2 cellular contexts compared by ENCODE assay signal in the genomic region with DNA sequence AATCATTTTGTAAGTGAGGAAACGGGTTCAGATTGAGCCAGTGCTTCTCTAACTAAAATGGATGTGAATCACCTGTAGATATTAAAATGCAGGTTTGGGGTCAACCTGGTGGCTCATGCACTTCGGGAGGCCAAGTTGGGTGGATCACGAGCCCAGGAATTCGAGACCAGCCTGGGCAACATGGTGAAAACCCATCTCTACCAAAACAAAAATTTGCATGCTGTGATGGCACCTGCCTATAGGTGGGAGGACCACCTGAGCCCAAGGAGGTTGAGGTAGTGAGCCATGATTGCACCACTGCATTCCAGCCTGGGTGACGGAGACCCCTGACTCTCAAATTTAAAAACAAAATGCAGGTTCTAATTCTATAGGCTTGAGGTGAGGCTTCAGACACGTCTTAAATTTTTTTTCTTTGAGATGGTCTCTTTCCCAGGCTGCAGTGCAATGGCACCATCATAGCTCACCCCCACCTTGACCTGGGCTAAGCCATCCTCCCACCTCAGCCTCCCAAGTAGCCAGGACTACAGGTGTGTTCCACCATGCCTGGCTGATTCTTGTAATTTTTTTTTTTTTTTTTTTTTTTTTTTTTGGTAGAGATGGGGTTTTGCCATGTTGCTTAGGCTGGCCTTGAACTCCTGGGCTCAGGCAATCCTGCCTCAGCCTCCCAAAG.
TF ChIP-seq lines count a peak whose summit lies in the region.

No MANE protein-coding gene starts in this region.

TF ChIP-seq in HepG2, 621 proteins besides CTCF, POLR2A, EP300 and RAD21 (continues in another document):
- TF ChIP-seq POLR2AphosphoS5 (IDR thresholded peaks at IDR 0.05; ENCODE audit: low read depth, low read length) (peak; percentile 27), POLR2AphosphoS2 (IDR thresholded peaks at IDR 0.05; ENCODE audit: low read depth, low read length) (0 out of 2 replicates have a peak, but pooled peaks have one; percentile 40), ZNF101 (CRISPR knock-in tag; IDR thresholded peaks at IDR 0.05; ENCODE audit: borderline replicate concordance, low read depth) (no peak), ZC3H13 (CRISPR knock-in tag; IDR thresholded peaks at IDR 0.05) (peak; percentile 15; the same call in 1 of the 2 replicates), ZNF619 (CRISPR knock-in tag; IDR thresholded peaks at IDR 0.05) (no peak), AKAP8 (CRISPR knock-in tag; IDR thresholded peaks at IDR 0.05) (0 out of 2 replicates have a peak, but pooled peaks have one; percentile 32), TOPORS (CRISPR knock-in tag; IDR thresholded peaks at IDR 0.05) (no peak), RBM22 (optimal IDR thresholded peaks at IDR 0.05; ENCODE audit: low read length) (peak; percentile 86), SIX1 (CRISPR knock-in tag; IDR thresholded peaks at IDR 0.05; ENCODE audit: borderline replicate concordance) (no peak), CREB1 (IDR thresholded peaks at IDR 0.05) (no peak), CREB1 (CRISPR knock-in tag; IDR thresholded peaks at IDR 0.05) (no peak), MBNL3 (CRISPR knock-in tag; conservative IDR thresholded peaks at IDR 0.05) (no peak), ZBTB8A (CRISPR knock-in tag; IDR thresholded peaks at IDR 0.05; ENCODE audit: borderline replicate concordance, low read depth) (no peak), TAF1 (CRISPR knock-in tag; IDR thresholded peaks at IDR 0.05) (no peak), SNRNP70 (IDR thresholded peaks at IDR 0.05; ENCODE audit: low read depth, low read length) (no peak), POLR2G (IDR thresholded peaks at IDR 0.05; ENCODE audit: low read depth, low read length) (peak; percentile 80; the same call in 1 of the 2 replicates), CCDC6 (CRISPR knock-in tag; IDR thresholded peaks at IDR 0.05) (no peak)
- TF ChIP-seq, protein P1, sequence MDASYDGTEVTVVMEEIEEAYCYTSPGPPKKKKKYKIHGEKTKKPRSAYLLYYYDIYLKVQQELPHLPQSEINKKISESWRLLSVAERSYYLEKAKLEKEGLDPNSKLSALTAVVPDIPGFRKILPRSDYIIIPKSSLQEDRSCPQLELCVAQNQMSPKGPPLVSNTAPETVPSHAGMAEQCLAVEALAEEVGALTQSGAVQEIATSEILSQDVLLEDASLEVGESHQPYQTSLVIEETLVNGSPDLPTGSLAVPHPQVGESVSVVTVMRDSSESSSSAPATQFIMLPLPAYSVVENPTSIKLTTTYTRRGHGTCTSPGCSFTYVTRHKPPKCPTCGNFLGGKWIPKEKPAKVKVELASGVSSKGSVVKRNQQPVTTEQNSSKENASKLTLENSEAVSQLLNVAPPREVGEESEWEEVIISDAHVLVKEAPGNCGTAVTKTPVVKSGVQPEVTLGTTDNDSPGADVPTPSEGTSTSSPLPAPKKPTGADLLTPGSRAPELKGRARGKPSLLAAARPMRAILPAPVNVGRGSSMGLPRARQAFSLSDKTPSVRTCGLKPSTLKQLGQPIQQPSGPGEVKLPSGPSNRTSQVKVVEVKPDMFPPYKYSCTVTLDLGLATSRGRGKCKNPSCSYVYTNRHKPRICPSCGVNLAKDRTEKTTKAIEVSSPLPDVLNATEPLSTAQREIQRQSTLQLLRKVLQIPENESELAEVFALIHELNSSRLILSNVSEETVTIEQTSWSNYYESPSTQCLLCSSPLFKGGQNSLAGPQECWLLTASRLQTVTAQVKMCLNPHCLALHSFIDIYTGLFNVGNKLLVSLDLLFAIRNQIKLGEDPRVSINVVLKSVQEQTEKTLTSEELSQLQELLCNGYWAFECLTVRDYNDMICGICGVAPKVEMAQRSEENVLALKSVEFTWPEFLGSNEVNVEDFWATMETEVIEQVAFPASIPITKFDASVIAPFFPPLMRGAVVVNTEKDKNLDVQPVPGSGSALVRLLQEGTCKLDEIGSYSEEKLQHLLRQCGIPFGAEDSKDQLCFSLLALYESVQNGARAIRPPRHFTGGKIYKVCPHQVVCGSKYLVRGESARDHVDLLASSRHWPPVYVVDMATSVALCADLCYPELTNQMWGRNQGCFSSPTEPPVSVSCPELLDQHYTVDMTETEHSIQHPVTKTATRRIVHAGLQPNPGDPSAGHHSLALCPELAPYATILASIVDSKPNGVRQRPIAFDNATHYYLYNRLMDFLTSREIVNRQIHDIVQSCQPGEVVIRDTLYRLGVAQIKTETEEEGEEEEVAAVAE (CRISPR knock-in tag; IDR thresholded peaks at IDR 0.05; ENCODE audit: borderline replicate concordance): no peak
- TF ChIP-seq, protein P2, sequence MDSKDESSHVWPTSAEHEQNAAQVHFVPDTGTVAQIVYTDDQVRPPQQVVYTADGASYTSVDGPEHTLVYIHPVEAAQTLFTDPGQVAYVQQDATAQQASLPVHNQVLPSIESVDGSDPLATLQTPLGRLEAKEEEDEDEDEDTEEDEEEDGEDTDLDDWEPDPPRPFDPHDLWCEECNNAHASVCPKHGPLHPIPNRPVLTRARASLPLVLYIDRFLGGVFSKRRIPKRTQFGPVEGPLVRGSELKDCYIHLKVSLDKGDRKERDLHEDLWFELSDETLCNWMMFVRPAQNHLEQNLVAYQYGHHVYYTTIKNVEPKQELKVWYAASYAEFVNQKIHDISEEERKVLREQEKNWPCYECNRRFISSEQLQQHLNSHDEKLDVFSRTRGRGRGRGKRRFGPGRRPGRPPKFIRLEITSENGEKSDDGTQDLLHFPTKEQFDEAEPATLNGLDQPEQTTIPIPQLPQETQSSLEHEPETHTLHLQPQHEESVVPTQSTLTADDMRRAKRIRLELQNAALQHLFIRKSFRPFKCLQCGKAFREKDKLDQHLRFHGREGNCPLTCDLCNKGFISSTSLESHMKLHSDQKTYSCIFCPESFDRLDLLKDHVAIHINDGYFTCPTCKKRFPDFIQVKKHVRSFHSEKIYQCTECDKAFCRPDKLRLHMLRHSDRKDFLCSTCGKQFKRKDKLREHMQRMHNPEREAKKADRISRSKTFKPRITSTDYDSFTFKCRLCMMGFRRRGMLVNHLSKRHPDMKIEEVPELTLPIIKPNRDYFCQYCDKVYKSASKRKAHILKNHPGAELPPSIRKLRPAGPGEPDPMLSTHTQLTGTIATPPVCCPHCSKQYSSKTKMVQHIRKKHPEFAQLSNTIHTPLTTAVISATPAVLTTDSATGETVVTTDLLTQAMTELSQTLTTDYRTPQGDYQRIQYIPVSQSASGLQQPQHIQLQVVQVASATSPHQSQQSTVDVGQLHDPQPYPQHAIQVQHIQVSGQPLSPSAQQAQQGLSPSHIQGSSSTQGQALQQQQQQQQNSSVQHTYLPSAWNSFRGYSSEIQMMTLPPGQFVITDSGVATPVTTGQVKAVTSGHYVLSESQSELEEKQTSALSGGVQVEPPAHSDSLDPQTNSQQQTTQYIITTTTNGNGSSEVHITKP (CRISPR knock-in tag; IDR thresholded peaks at IDR 0.05; ENCODE audit: low read depth): no peak
- TF ChIP-seq, protein P3, sequence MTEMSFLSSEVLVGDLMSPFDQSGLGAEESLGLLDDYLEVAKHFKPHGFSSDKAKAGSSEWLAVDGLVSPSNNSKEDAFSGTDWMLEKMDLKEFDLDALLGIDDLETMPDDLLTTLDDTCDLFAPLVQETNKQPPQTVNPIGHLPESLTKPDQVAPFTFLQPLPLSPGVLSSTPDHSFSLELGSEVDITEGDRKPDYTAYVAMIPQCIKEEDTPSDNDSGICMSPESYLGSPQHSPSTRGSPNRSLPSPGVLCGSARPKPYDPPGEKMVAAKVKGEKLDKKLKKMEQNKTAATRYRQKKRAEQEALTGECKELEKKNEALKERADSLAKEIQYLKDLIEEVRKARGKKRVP (CRISPR knock-in tag; IDR thresholded peaks at IDR 0.05): 0 out of 4 replicates have a peak, but pooled peaks of 1 of the 2 experiments have one; percentile 19

TF ChIP-seq in K562, 482 proteins besides CTCF, POLR2A, EP300 and RAD21 (continues in another document):
- no peak for TF ChIP-seq KDM1A (IDR thresholded peaks at IDR 0.05)
- TF ChIP-seq CHD2 (IDR thresholded peaks at IDR 0.05; ENCODE audit: low read depth, low read length): peak; percentile 47; the same call in 1 of the 2 replicates
- no peak for TF ChIP-seq MAZ (CRISPR knock-in tag; conservative IDR thresholded peaks at IDR 0.05 in 1 of 2, IDR thresholded peaks at IDR 0.05 in 1 of 2)
- no peak for TF ChIP-seq KDM2B (CRISPR knock-in tag; IDR thresholded peaks at IDR 0.05)
- TF ChIP-seq, protein P4, sequence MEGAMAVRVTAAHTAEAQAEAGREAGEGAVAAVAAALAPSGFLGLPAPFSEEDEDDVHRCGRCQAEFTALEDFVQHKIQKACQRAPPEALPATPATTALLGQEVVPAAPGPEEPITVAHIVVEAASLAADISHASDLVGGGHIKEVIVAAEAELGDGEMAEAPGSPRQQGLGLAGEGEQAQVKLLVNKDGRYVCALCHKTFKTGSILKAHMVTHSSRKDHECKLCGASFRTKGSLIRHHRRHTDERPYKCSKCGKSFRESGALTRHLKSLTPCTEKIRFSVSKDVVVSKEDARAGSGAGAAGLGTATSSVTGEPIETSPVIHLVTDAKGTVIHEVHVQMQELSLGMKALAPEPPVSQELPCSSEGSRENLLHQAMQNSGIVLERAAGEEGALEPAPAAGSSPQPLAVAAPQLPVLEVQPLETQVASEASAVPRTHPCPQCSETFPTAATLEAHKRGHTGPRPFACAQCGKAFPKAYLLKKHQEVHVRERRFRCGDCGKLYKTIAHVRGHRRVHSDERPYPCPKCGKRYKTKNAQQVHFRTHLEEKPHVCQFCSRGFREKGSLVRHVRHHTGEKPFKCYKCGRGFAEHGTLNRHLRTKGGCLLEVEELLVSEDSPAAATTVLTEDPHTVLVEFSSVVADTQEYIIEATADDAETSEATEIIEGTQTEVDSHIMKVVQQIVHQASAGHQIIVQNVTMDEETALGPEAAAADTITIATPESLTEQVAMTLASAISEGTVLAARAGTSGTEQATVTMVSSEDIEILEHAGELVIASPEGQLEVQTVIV (CRISPR knock-in tag; IDR thresholded peaks at IDR 0.05; ENCODE audit: borderline replicate concordance): peak; percentile 39; the same call in 1 of the 2 replicates
- TF ChIP-seq NRF1 (conservative IDR thresholded peaks at IDR 0.05 in 1 of 2, IDR thresholded peaks at IDR 0.05 in 1 of 2): no peak
- TF ChIP-seq MTA3 (IDR thresholded peaks at IDR 0.05; ENCODE audit: borderline replicate concordance): 0 out of 2 replicates have a peak, but pooled peaks have one; percentile 20
- TF ChIP-seq SIN3A (IDR thresholded peaks at IDR 0.05; ENCODE audit: borderline replicate concordance in 2 of 2, control insufficient read depth in 1 of 2, low read depth in 2 of 2, low read length in 2 of 2): peak in 1 of 2 experiments; percentile 59; a peak in 2 of 4 replicates
- peak; percentile 17; the same call in 1 of the 2 replicates for TF ChIP-seq NFIC (IDR thresholded peaks at IDR 0.05)
- TF ChIP-seq SRSF3 (IDR thresholded peaks at IDR 0.05; ENCODE audit: insufficient read depth, low read length): no peak
- TF ChIP-seq FIP1L1 (IDR thresholded peaks at IDR 0.05; ENCODE audit: low read depth, low read length, poor library complexity, severe bottlenecking): peak; percentile 57
- peak; percentile 76 for TF ChIP-seq SUPT5H (IDR thresholded peaks at IDR 0.05)
- no peak for TF ChIP-seq KAT7 (CRISPR knock-in tag; IDR thresholded peaks at IDR 0.05; ENCODE audit: borderline replicate concordance)
- TF ChIP-seq ZNF12 (CRISPR knock-in tag; IDR thresholded peaks at IDR 0.05): no peak
- peak; percentile 96 for TF ChIP-seq ILF3 (IDR thresholded peaks at IDR 0.05; ENCODE audit: borderline replicate concordance)
- 0 out of 2 replicates have a peak, but pooled peaks have one; percentile 7 for TF ChIP-seq XRCC5 (IDR thresholded peaks at IDR 0.05; ENCODE audit: low read depth, low read length)
- peak; percentile 59 for TF ChIP-seq POLR2B (IDR thresholded peaks at IDR 0.05; ENCODE audit: low read depth, partially characterized antibody)
- TF ChIP-seq ZNF354B (CRISPR knock-in tag; IDR thresholded peaks at IDR 0.05): no peak
- peak; percentile 17; the same call in 1 of the 2 replicates for TF ChIP-seq THRAP3 (IDR thresholded peaks at IDR 0.05; ENCODE audit: borderline replicate concordance)
- TF ChIP-seq RBM22 (IDR thresholded peaks at IDR 0.05; ENCODE audit: low read depth, low read length, poor library complexity, severe bottlenecking): peak; percentile 93
- no peak for TF ChIP-seq SRSF9 (IDR thresholded peaks at IDR 0.05; ENCODE audit: borderline replicate concordance, low read depth, low read length)
- no peak for TF ChIP-seq ETV5 (CRISPR knock-in tag; IDR thresholded peaks at IDR 0.05; ENCODE audit: low read depth)
- no peak for TF ChIP-seq RBBP5 (IDR thresholded peaks at IDR 0.05; ENCODE audit: borderline replicate concordance, insufficient read depth, low read length, poor library complexity, severe bottlenecking)
- TF ChIP-seq PPARD (CRISPR knock-in tag; IDR thresholded peaks at IDR 0.05): no peak
- no peak for TF ChIP-seq SMAD3 (CRISPR knock-in tag; conservative IDR thresholded peaks at IDR 0.05)
- TF ChIP-seq, protein P5, sequence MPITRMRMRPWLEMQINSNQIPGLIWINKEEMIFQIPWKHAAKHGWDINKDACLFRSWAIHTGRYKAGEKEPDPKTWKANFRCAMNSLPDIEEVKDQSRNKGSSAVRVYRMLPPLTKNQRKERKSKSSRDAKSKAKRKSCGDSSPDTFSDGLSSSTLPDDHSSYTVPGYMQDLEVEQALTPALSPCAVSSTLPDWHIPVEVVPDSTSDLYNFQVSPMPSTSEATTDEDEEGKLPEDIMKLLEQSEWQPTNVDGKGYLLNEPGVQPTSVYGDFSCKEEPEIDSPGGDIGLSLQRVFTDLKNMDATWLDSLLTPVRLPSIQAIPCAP (CRISPR knock-in tag; IDR thresholded peaks at IDR 0.05; ENCODE audit: borderline replicate concordance): no peak
- 0 out of 2 replicates have a peak, but pooled peaks have one; percentile 54 for TF ChIP-seq ZNF717 (CRISPR knock-in tag; IDR thresholded peaks at IDR 0.05)
- TF ChIP-seq ZNF316 (IDR thresholded peaks at IDR 0.05): no peak
- TF ChIP-seq SMARCA4 (IDR thresholded peaks at IDR 0.05): no peak
- TF ChIP-seq TRIM24 (IDR thresholded peaks at IDR 0.05): 0 out of 4 replicates have a peak, but pooled peaks of 1 of the 2 experiments have one; percentile 5
- TF ChIP-seq YY1 (IDR thresholded peaks at IDR 0.05; ENCODE audit: borderline replicate concordance in 1 of 3, control insufficient read depth in 1 of 3, extremely low read depth in 1 of 3, insufficient read depth in 3 of 3, insufficient read length in 1 of 3, insufficient replicate concordance in 2 of 3, low read depth in 1 of 3, low read length in 2 of 3): peak in 1 of 3 experiments; percentile 9
- peak; percentile 60; the same call in 1 of the 2 replicates for TF ChIP-seq RBFOX2 (IDR thresholded peaks at IDR 0.05; ENCODE audit: low read depth, low read length)
- TF ChIP-seq, protein P6, sequence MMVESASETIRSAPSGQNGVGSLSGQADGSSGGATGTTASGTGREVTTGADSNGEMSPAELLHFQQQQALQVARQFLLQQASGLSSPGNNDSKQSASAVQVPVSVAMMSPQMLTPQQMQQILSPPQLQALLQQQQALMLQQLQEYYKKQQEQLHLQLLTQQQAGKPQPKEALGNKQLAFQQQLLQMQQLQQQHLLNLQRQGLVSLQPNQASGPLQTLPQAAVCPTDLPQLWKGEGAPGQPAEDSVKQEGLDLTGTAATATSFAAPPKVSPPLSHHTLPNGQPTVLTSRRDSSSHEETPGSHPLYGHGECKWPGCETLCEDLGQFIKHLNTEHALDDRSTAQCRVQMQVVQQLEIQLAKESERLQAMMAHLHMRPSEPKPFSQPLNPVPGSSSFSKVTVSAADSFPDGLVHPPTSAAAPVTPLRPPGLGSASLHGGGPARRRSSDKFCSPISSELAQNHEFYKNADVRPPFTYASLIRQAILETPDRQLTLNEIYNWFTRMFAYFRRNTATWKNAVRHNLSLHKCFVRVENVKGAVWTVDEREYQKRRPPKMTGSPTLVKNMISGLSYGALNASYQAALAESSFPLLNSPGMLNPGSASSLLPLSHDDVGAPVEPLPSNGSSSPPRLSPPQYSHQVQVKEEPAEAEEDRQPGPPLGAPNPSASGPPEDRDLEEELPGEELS (CRISPR knock-in tag; IDR thresholded peaks at IDR 0.05; ENCODE audit: borderline replicate concordance): no peak
- TF ChIP-seq SMARCE1 (IDR thresholded peaks at IDR 0.05): no peak
- peak; percentile 89 for TF ChIP-seq MYNN (IDR thresholded peaks at IDR 0.05)
- TF ChIP-seq MYNN (CRISPR knock-in tag; IDR thresholded peaks at IDR 0.05): no peak
- 0 out of 2 replicates have a peak, but pooled peaks have one; percentile 12 for TF ChIP-seq PML (IDR thresholded peaks at IDR 0.05; ENCODE audit: low read length)
